15 cellular contexts compared by ENCODE assay signal in genomic region chr3:15174953-15175352, GRCh38. TPM values are rescaled to one million over a fixed set of nuclear protein-coding genes. Genes with fewer than 3 reads are reported as not detected.
DNase-seq lines count a peak whose midpoint lies in the region; ATAC-seq and TF ChIP-seq lines count a peak whose summit lies in the region.
"Had no signal": no experiment of that assay in that cellular context is flagged by ENCODE, and none has a peak within 500 bp of the region (broad histone marks: within the 10 kb centered on the region; RNA-seq: fewer than 3 reads in every experiment).

No MANE protein-coding gene starts in this region.

- TF ChIP-seq POLR2A in testis (IDR thresholded peaks at IDR 0.05), result no peak

- WGBS in testis, 2 donors, result 72 to 79% methylated on average over 8 of the region's 8 CpGs

- H3K4me1 ChIP-seq in BE2C (no peaks in the 10 kb centered on the region), left ventricle myocardium inferior (peaks cover 14% of the 10 kb centered on the region), testis (no peaks in the 10 kb centered on the region)
- H3K4me1 ChIP-seq: A549 had no signal

- no peaks in the 10 kb centered on the region for H3K9me3 ChIP-seq in BE2C
- H3K9me3 ChIP-seq in left ventricle myocardium inferior (replicated peaks), result peaks cover 7% of the 10 kb centered on the region
- no peaks in the 10 kb centered on the region for H3K9me3 ChIP-seq in testis

- H3K36me3 ChIP-seq in BE2C (no peaks in the 10 kb centered on the region), left ventricle myocardium inferior (no peaks in the 10 kb centered on the region), testis (ENCODE audit: low read depth, missing control alignments) (no peaks in the 10 kb centered on the region)

- H3K4me3 ChIP-seq in BE2C (ENCODE audit: low read depth, low read length) (no peak overlapping the region), left ventricle myocardium inferior (no peak overlapping the region), testis (no peak overlapping the region)
- H3K4me3 ChIP-seq: A549 had no signal

- no peak for TF ChIP-seq CTCF in BE2C (IDR thresholded peaks at IDR 0.05; ENCODE audit: low read depth, low read length)
- TF ChIP-seq CTCF in left ventricle myocardium inferior (IDR thresholded peaks at IDR 0.05; ENCODE audit: borderline replicate concordance), result no peak
- no peak for TF ChIP-seq CTCF in testis (IDR thresholded peaks at IDR 0.05)

- H3K27me3 ChIP-seq in BE2C (no peaks in the 10 kb centered on the region), left ventricle myocardium inferior (ENCODE audit: low read depth) (no peaks in the 10 kb centered on the region), testis (no peaks in the 10 kb centered on the region)

- DNase-seq in BE2C, result peak; percentile 8
- no peak for DNase-seq in Right ventricle myocardium superior
- DNase-seq in left ventricle myocardium inferior, result no peak
- peak; percentile 19 for DNase-seq in testis
- DNase-seq in HuH-7 (ENCODE audit: low spot score), result no peak
- no peak for DNase-seq in NCI-H524 (lab: John Stamatoyannopoulos, UW)
- DNase-seq in posterior vena cava (ENCODE audit: low spot score), result no peak
- DNase-seq: CD8-positive, alpha-beta T cell; COR-L47; DMS153; DMS79 treated with DMSO at 0.1 percent for 48 hours; EL; GOT3; H9 had no signal

- H3K27ac ChIP-seq in left ventricle myocardium inferior (replicated peaks), result peak overlapping the region; percentile 27
- H3K27ac ChIP-seq in testis, result no peak overlapping the region
- H3K27ac ChIP-seq: A549 had no signal

- peak; percentile 84 for ATAC-seq in Right ventricle myocardium superior (ENCODE audit: poor library complexity)
- ATAC-seq: A549; CD8-positive, alpha-beta T cell had no signal

- intact Hi-C loops in Right ventricle myocardium superior (cut with DNase I), result no loop called here
- intact Hi-C loops in left ventricle myocardium inferior (cut with micrococcal nuclease), result no loop called here
- intact Hi-C loops in testis (cut with DNase I; ENCODE audit: low total_unique reads), result no loop called here
- intact Hi-C loops in posterior vena cava (cut with DNase I), result no loop called here

RNA-seq across cellular contexts. Expression of gene CAPN7, which starts 31.1 kb away (rescaled TPM):
- polyA plus RNA-seq in BE2C (2012; ENCODE audit: insufficient read depth, insufficient read length, low read depth), result 9.2 TPM
- total RNA-seq in Right ventricle myocardium superior (28.1 TPM), left ventricle myocardium inferior (26.2 TPM), testis (10 to 100 TPM; 79.3 to 94.7 TPM), posterior vena cava (10 to 100 TPM; 28.4 to 39.5 TPM)
- 31.0 TPM for polyA plus RNA-seq in testis (ENCODE audit: insufficient read depth, low read depth, low replicate concordance)

Comparison
In these comparisons a context has a peak if more than half of its experiments do, and no peak if none do; other contexts are left out.
1. DNase-seq: peak in BE2C (single experiment) and testis (single experiment); none in Right ventricle myocardium superior (single experiment), left ventricle myocardium inferior (single experiment), HuH-7 (single experiment), NCI-H524 (0 of 2) and posterior vena cava (single experiment).